Comparison of ENCODE assay signal across 1 cellular context in the genomic region with DNA sequence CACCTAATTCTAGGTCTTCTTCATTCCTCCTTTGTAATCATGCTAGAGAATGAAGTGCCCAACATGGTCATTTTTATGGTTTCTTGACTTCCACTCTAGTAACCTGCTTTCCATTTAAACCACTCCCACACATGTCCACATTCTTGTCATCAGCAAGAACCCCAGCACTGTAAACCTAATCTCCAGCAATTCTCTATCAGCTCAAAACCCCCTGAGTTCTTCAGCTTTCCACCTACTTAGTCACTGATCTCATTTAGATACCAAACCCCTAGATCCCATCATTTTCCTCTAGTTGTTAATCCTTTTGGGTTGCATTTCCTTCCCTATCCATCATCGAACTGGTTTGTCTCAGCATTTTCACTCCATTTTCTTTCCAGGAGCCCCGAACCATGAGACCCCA.
TF ChIP-seq lines count a peak whose summit lies in the region.

No MANE protein-coding gene starts in this region.

TF ChIP-seq in SK-N-SH treated with all-trans-retinoic acid at 6 μM for 48 hours, 23 proteins besides CTCF, POLR2A, EP300 and RAD21 (continued from another document):
- no peak for TF ChIP-seq ZNF70 (CRISPR knock-in tag; IDR thresholded peaks at IDR 0.05)
- TF ChIP-seq, protein P1, sequence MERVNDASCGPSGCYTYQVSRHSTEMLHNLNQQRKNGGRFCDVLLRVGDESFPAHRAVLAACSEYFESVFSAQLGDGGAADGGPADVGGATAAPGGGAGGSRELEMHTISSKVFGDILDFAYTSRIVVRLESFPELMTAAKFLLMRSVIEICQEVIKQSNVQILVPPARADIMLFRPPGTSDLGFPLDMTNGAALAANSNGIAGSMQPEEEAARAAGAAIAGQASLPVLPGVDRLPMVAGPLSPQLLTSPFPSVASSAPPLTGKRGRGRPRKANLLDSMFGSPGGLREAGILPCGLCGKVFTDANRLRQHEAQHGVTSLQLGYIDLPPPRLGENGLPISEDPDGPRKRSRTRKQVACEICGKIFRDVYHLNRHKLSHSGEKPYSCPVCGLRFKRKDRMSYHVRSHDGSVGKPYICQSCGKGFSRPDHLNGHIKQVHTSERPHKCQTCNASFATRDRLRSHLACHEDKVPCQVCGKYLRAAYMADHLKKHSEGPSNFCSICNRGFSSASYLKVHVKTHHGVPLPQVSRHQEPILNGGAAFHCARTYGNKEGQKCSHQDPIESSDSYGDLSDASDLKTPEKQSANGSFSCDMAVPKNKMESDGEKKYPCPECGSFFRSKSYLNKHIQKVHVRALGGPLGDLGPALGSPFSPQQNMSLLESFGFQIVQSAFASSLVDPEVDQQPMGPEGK (CRISPR knock-in tag; IDR thresholded peaks at IDR 0.05; ENCODE audit: borderline replicate concordance), result no peak
- no peak for TF ChIP-seq ZNF8 (CRISPR knock-in tag; IDR thresholded peaks at IDR 0.05)
- TF ChIP-seq ZC3H10 (CRISPR knock-in tag; IDR thresholded peaks at IDR 0.05), result no peak
- TF ChIP-seq, protein P2, sequence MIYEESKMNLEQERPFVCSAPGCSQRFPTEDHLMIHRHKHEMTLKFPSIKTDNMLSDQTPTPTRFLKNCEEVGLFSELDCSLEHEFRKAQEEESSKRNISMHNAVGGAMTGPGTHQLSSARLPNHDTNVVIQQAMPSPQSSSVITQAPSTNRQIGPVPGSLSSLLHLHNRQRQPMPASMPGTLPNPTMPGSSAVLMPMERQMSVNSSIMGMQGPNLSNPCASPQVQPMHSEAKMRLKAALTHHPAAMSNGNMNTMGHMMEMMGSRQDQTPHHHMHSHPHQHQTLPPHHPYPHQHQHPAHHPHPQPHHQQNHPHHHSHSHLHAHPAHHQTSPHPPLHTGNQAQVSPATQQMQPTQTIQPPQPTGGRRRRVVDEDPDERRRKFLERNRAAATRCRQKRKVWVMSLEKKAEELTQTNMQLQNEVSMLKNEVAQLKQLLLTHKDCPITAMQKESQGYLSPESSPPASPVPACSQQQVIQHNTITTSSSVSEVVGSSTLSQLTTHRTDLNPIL (CRISPR knock-in tag; IDR thresholded peaks at IDR 0.05; ENCODE audit: low read depth), result no peak
- no peak for TF ChIP-seq GLIS3 (CRISPR knock-in tag; IDR thresholded peaks at IDR 0.05)
- no peak for TF ChIP-seq PPARA (CRISPR knock-in tag; IDR thresholded peaks at IDR 0.05; ENCODE audit: borderline replicate concordance)
